In genomic region chr6:144897441-144897921, GRCh38 we compare ENCODE assay signal across 12 cellular contexts.
DNase-seq lines count a peak whose midpoint lies in the region; ATAC-seq and TF ChIP-seq lines count a peak whose summit lies in the region.
"Had no signal": no experiment of that assay in that cellular context is flagged by ENCODE, and none has a peak within 500 bp of the region (broad histone marks: within the 10 kb centered on the region; RNA-seq: fewer than 3 reads in every experiment).

No MANE protein-coding gene starts in this region.

- H3K36me3 ChIP-seq in mesodermal cell (ENCODE audit: control insufficient read depth, insufficient read depth, low read length) (no peaks in the 10 kb centered on the region), Caco-2 (ENCODE audit: control insufficient read depth, insufficient read depth, low read length) (no peaks in the 10 kb centered on the region), ascending aorta (no peaks in the 10 kb centered on the region)
- H3K36me3 ChIP-seq: tibial artery had no signal

- H3K9me3 ChIP-seq in mesodermal cell (ENCODE audit: control insufficient read depth, low read length): no peaks in the 10 kb centered on the region
- no peaks in the 10 kb centered on the region; the same call in 1 of the 2 replicates for H3K9me3 ChIP-seq in Caco-2
- peaks cover 0 to 10% of the 10 kb centered on the region in 2 donors for H3K9me3 ChIP-seq in ascending aorta

- no TSS peak for BruUV-seq in Calu3 (replicated peaks; lab: Mats Ljungman, UMichigan)
- no TSS peak for BruUV-seq in Caco-2 (replicated peaks; lab: Mats Ljungman, UMichigan)

- TF ChIP-seq CTCF in Calu3 (IDR thresholded peaks at IDR 0.05; ENCODE audit: unreplicated experiment): no peak
- TF ChIP-seq CTCF in choroid plexus epithelial cell (conservative IDR thresholded peaks at IDR 0.05; ENCODE audit: low read depth, low read length): no peak
- TF ChIP-seq CTCF in Caco-2 (IDR thresholded peaks at IDR 0.05; ENCODE audit: insufficient read depth in 1 of 2, low read depth in 1 of 2, low read length in 1 of 2, severe bottlenecking in 1 of 2, unreplicated experiment in 1 of 2): no peak
- TF ChIP-seq CTCF in ascending aorta (IDR thresholded peaks at IDR 0.05): no peak

- ATAC-seq in GM21367 (IDR thresholded peaks at IDR 0.05; ENCODE audit: unreplicated experiment): no peak
- ATAC-seq in activated T-cell treated with anti-CD3 and anti-CD28 coated beads, Interleukin-2, amount 50 U/mL, for 72 hours (replicated peaks in 1 of 2): no peak

- peak overlapping the region; percentile 13 for H3K4me3 Mint-ChIP-seq in Calu3 (ENCODE audit: low read depth, unreplicated experiment)
- no peak overlapping the region for H3K4me3 Mint-ChIP-seq in Caco-2 (ENCODE audit: unreplicated experiment)
- no peak overlapping the region for H3K4me3 Mint-ChIP-seq in activated T-cell treated with anti-CD3 and anti-CD28 coated beads, Interleukin-2, amount 50 U/mL, for 72 hours
- H3K4me3 Mint-ChIP-seq: nephron had no signal

- H3K27me3 ChIP-seq in Caco-2 (replicated peaks; ENCODE audit: control insufficient read depth, insufficient read depth, low read length) (no peaks in the 10 kb centered on the region), ascending aorta (no peaks in the 10 kb centered on the region)
- H3K27me3 ChIP-seq: tibial artery had no signal

- WGBS in mesodermal cell (ENCODE audit: insufficient coverage in 2 of 2), 2 experiments: 77 to 89% methylated on average over 2 to 3 of the region's 4 CpGs

- CTCF ChIA-PET in Calu3 (lab: Charles Lee): interaction anchor here (0.5 kb wide), 1 partner anchor 45 kb away, joined by 3 read pairs; no protein-coding TSS in a partner anchor
- CTCF ChIA-PET in Caco-2 (lab: Charles Lee): no interaction called here

- peaks cover 13% of the 10 kb centered on the region for H3K4me1 ChIP-seq in mesodermal cell (ENCODE audit: control insufficient read depth, insufficient read depth, low read length, poor library complexity, severe bottlenecking)
- H3K4me1 ChIP-seq in Caco-2: peaks cover 8% of the 10 kb centered on the region; the same call in 1 of the 2 replicates
- H3K4me1 ChIP-seq in ascending aorta: no peaks in the 10 kb centered on the region
- H3K4me1 ChIP-seq: tibial artery had no signal

- H3K4me3 ChIP-seq in choroid plexus epithelial cell (ENCODE audit: low read depth, low read length): no peak overlapping the region
- H3K4me3 ChIP-seq in mesodermal cell (ENCODE audit: extremely low read depth, insufficient read depth, low read length, poor library complexity, severe bottlenecking): no peak overlapping the region
- no peak overlapping the region for H3K4me3 ChIP-seq in Caco-2 (ENCODE audit: low read depth, low read length)
- no peak overlapping the region for H3K4me3 ChIP-seq in ascending aorta
- H3K4me3 ChIP-seq: tibial artery had no signal

- H3K27ac ChIP-seq in mesodermal cell (ENCODE audit: low read depth, low read length, severe bottlenecking): peak overlapping the region; percentile 36
- H3K27ac ChIP-seq in ascending aorta: no peak overlapping the region
- H3K27ac ChIP-seq: tibial artery had no signal

- DNase-seq in Calu3 (peak; percentile 46), NCI-H226 (peak; percentile 36), choroid plexus epithelial cell (ENCODE audit: low read depth) (peak; percentile 62), Caco-2 (no peak), ascending aorta (ENCODE audit: low spot score in 2 of 2) (no peak)
- no peak for DNase-seq in activated T-cell treated with anti-CD3 and anti-CD28 coated beads, Interleukin-2, amount 50 U/mL, for 72 hours
- DNase-seq: central memory CD4-positive, alpha-beta T cell; stimulated activated CD4-positive, alpha-beta T cell treated with anti-CD3 and anti-CD28 coated beads, Interleukin-4, amount 100 ng/mL, for 1 hour; tibial artery had no signal

- no peaks in the 10 kb centered on the region for H3K9me3 Mint-ChIP-seq in Calu3 (ENCODE audit: low read depth, unreplicated experiment)
- H3K9me3 Mint-ChIP-seq in Caco-2 (ENCODE audit: unreplicated experiment): no peaks in the 10 kb centered on the region
- H3K9me3 Mint-ChIP-seq in activated T-cell treated with anti-CD3 and anti-CD28 coated beads, Interleukin-2, amount 50 U/mL, for 72 hours: peaks cover 0 to 2% of the 10 kb centered on the region in 2 donors

- intact Hi-C loops in Calu3 (cut with micrococcal nuclease; ENCODE audit: unreplicated experiment) (no loop called here), Caco-2 (cut with micrococcal nuclease; ENCODE audit: unreplicated experiment) (no loop called here), ascending aorta (cut with DNase I) (no loop called here)

- POLR2A ChIA-PET in Caco-2 (lab: Charles Lee): no interaction called here

- H3K4me1 Mint-ChIP-seq in Calu3 (ENCODE audit: low read depth, unreplicated experiment) (peaks cover 33% of the 10 kb centered on the region), Caco-2 (ENCODE audit: low read depth, unreplicated experiment) (peaks cover 16% of the 10 kb centered on the region)
- no peaks in the 10 kb centered on the region for H3K4me1 Mint-ChIP-seq in activated T-cell treated with anti-CD3 and anti-CD28 coated beads, Interleukin-2, amount 50 U/mL, for 72 hours (ENCODE audit: low read depth)
- H3K4me1 Mint-ChIP-seq: nephron had no signal

- H3K27ac Mint-ChIP-seq in Calu3 (ENCODE audit: unreplicated experiment): peak overlapping the region; percentile 51
- no peak overlapping the region for H3K27ac Mint-ChIP-seq in Caco-2 (ENCODE audit: unreplicated experiment)
- H3K27ac Mint-ChIP-seq in activated T-cell treated with anti-CD3 and anti-CD28 coated beads, Interleukin-2, amount 50 U/mL, for 72 hours: no peak overlapping the region
- H3K27ac Mint-ChIP-seq: nephron had no signal

- H3K36me3 Mint-ChIP-seq in Calu3 (ENCODE audit: insufficient read depth, unreplicated experiment) (no peaks in the 10 kb centered on the region), Caco-2 (ENCODE audit: insufficient read depth, unreplicated experiment) (peaks cover 5% of the 10 kb centered on the region)
- peaks cover 0 to 1% of the 10 kb centered on the region in 2 donors for H3K36me3 Mint-ChIP-seq in activated T-cell treated with anti-CD3 and anti-CD28 coated beads, Interleukin-2, amount 50 U/mL, for 72 hours (ENCODE audit: insufficient read depth in 2 of 2)

- H3K27me3 Mint-ChIP-seq in Calu3 (ENCODE audit: unreplicated experiment) (no peaks in the 10 kb centered on the region), Caco-2 (ENCODE audit: insufficient read depth, unreplicated experiment) (no peaks in the 10 kb centered on the region)
- H3K27me3 Mint-ChIP-seq in activated T-cell treated with anti-CD3 and anti-CD28 coated beads, Interleukin-2, amount 50 U/mL, for 72 hours (ENCODE audit: low read depth): no peaks in the 10 kb centered on the region

Comparison
In these comparisons a context has a peak if more than half of its experiments do, and no peak if none do; other contexts are left out.
1. DNase-seq: peak in Calu3 (single experiment), NCI-H226 (single experiment) and choroid plexus epithelial cell (single experiment); none in Caco-2 (0 of 2), activated T-cell treated with anti-CD3 and anti-CD28 coated beads, Interleukin-2, amount 50 U/mL, for 72 hours (0 of 2) and ascending aorta (0 of 2).